Comparison of ENCODE assay signal across 1 cellular context in genomic region chr4:76208005-76208765, GRCh38.
TF ChIP-seq lines count a peak whose summit lies in the region.

No MANE protein-coding gene starts in this region.

TF ChIP-seq in HepG2, 621 proteins besides CTCF, POLR2A, EP300 and RAD21 (continued from another document and continues in another):
- TF ChIP-seq, protein P1, sequence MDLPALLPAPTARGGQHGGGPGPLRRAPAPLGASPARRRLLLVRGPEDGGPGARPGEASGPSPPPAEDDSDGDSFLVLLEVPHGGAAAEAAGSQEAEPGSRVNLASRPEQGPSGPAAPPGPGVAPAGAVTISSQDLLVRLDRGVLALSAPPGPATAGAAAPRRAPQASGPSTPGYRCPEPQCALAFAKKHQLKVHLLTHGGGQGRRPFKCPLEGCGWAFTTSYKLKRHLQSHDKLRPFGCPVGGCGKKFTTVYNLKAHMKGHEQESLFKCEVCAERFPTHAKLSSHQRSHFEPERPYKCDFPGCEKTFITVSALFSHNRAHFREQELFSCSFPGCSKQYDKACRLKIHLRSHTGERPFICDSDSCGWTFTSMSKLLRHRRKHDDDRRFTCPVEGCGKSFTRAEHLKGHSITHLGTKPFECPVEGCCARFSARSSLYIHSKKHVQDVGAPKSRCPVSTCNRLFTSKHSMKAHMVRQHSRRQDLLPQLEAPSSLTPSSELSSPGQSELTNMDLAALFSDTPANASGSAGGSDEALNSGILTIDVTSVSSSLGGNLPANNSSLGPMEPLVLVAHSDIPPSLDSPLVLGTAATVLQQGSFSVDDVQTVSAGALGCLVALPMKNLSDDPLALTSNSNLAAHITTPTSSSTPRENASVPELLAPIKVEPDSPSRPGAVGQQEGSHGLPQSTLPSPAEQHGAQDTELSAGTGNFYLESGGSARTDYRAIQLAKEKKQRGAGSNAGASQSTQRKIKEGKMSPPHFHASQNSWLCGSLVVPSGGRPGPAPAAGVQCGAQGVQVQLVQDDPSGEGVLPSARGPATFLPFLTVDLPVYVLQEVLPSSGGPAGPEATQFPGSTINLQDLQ (CRISPR knock-in tag; IDR thresholded peaks at IDR 0.05) = no peak
- TF ChIP-seq MED8 (CRISPR knock-in tag; IDR thresholded peaks at IDR 0.05; ENCODE audit: insufficient replicate concordance) = no peak
- TF ChIP-seq ZC3H13 (CRISPR knock-in tag; IDR thresholded peaks at IDR 0.05) = no peak
- no peak for TF ChIP-seq SMAD9 (CRISPR knock-in tag; IDR thresholded peaks at IDR 0.05)
- no peak for TF ChIP-seq ZNF224 (CRISPR knock-in tag; IDR thresholded peaks at IDR 0.05)
- no peak for TF ChIP-seq NR3C1 (CRISPR knock-in tag; IDR thresholded peaks at IDR 0.05)
- TF ChIP-seq RFX1 (IDR thresholded peaks at IDR 0.05) = no peak
- TF ChIP-seq GMEB1 (CRISPR knock-in tag; IDR thresholded peaks at IDR 0.05; ENCODE audit: borderline replicate concordance) = no peak
- TF ChIP-seq POLR2AphosphoS5 (IDR thresholded peaks at IDR 0.05; ENCODE audit: low read depth, low read length) = no peak
- TF ChIP-seq KMT2B (CRISPR knock-in tag; IDR thresholded peaks at IDR 0.05) = peak; percentile 80
- no peak for TF ChIP-seq HHEX (CRISPR knock-in tag; IDR thresholded peaks at IDR 0.05)
- TF ChIP-seq ATRX (CRISPR knock-in tag; IDR thresholded peaks at IDR 0.05; ENCODE audit: borderline replicate concordance) = no peak
- TF ChIP-seq, protein P2, sequence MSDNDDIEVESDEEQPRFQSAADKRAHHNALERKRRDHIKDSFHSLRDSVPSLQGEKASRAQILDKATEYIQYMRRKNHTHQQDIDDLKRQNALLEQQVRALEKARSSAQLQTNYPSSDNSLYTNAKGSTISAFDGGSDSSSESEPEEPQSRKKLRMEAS (IDR thresholded peaks at IDR 0.05) = peak; percentile 68
- no peak for TF ChIP-seq HNRNPK (IDR thresholded peaks at IDR 0.05; ENCODE audit: low read depth, low read length, poor library complexity, severe bottlenecking)
- no peak for TF ChIP-seq ZNF33A (CRISPR knock-in tag; IDR thresholded peaks at IDR 0.05; ENCODE audit: borderline replicate concordance)
- TF ChIP-seq, protein P3, sequence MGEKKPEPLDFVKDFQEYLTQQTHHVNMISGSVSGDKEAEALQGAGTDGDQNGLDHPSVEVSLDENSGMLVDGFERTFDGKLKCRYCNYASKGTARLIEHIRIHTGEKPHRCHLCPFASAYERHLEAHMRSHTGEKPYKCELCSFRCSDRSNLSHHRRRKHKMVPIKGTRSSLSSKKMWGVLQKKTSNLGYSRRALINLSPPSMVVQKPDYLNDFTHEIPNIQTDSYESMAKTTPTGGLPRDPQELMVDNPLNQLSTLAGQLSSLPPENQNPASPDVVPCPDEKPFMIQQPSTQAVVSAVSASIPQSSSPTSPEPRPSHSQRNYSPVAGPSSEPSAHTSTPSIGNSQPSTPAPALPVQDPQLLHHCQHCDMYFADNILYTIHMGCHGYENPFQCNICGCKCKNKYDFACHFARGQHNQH (CRISPR knock-in tag; IDR thresholded peaks at IDR 0.05) = peak; percentile 94
- no peak for TF ChIP-seq ZNF660 (CRISPR knock-in tag; IDR thresholded peaks at IDR 0.05; ENCODE audit: borderline replicate concordance, low read depth)
- no peak for TF ChIP-seq ZNF280D (CRISPR knock-in tag; IDR thresholded peaks at IDR 0.05)
- TF ChIP-seq, protein P4, sequence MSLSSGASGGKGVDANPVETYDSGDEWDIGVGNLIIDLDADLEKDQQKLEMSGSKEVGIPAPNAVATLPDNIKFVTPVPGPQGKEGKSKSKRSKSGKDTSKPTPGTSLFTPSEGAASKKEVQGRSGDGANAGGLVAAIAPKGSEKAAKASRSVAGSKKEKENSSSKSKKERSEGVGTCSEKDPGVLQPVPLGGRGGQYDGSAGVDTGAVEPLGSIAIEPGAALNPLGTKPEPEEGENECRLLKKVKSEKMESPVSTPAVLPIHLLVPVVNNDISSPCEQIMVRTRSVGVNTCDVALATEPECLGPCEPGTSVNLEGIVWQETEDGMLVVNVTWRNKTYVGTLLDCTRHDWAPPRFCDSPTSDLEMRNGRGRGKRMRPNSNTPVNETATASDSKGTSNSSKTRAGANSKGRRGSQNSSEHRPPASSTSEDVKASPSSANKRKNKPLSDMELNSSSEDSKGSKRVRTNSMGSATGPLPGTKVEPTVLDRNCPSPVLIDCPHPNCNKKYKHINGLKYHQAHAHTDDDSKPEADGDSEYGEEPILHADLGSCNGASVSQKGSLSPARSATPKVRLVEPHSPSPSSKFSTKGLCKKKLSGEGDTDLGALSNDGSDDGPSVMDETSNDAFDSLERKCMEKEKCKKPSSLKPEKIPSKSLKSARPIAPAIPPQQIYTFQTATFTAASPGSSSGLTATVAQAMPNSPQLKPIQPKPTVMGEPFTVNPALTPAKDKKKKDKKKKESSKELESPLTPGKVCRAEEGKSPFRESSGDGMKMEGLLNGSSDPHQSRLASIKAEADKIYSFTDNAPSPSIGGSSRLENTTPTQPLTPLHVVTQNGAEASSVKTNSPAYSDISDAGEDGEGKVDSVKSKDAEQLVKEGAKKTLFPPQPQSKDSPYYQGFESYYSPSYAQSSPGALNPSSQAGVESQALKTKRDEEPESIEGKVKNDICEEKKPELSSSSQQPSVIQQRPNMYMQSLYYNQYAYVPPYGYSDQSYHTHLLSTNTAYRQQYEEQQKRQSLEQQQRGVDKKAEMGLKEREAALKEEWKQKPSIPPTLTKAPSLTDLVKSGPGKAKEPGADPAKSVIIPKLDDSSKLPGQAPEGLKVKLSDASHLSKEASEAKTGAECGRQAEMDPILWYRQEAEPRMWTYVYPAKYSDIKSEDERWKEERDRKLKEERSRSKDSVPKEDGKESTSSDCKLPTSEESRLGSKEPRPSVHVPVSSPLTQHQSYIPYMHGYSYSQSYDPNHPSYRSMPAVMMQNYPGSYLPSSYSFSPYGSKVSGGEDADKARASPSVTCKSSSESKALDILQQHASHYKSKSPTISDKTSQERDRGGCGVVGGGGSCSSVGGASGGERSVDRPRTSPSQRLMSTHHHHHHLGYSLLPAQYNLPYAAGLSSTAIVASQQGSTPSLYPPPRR (CRISPR knock-in tag; IDR thresholded peaks at IDR 0.05; ENCODE audit: borderline replicate concordance) = peak; percentile 75; the same call in 1 of the 2 replicates
- 0 out of 2 replicates have a peak, but pooled peaks have one; percentile 31 for TF ChIP-seq SPEN (CRISPR knock-in tag; IDR thresholded peaks at IDR 0.05; ENCODE audit: low read depth)
- no peak for TF ChIP-seq SRSF9 (IDR thresholded peaks at IDR 0.05; ENCODE audit: borderline replicate concordance, insufficient read depth, low read depth, low read length, poor library complexity, severe bottlenecking)
- no peak for TF ChIP-seq PLRG1 (conservative IDR thresholded peaks at IDR 0.05)
- TF ChIP-seq, protein P5, sequence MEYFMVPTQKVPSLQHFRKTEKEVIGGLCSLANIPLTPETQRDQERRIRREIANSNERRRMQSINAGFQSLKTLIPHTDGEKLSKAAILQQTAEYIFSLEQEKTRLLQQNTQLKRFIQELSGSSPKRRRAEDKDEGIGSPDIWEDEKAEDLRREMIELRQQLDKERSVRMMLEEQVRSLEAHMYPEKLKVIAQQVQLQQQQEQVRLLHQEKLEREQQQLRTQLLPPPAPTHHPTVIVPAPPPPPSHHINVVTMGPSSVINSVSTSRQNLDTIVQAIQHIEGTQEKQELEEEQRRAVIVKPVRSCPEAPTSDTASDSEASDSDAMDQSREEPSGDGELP (IDR thresholded peaks at IDR 0.05; ENCODE audit: borderline replicate concordance, low read depth) = peak; percentile 98
- no peak for TF ChIP-seq SNAI1 (CRISPR knock-in tag; IDR thresholded peaks at IDR 0.05; ENCODE audit: borderline replicate concordance)
- TF ChIP-seq PRDM4 (CRISPR knock-in tag; IDR thresholded peaks at IDR 0.05; ENCODE audit: borderline replicate concordance) = no peak
- peak; percentile 47; the same call in 1 of the 2 replicates for TF ChIP-seq ESRRA (CRISPR knock-in tag; IDR thresholded peaks at IDR 0.05; ENCODE audit: low read depth)
- TF ChIP-seq GATA4 (IDR thresholded peaks at IDR 0.05; ENCODE audit: borderline replicate concordance, low read depth) = no peak
- no peak for TF ChIP-seq ZC3H4 (CRISPR knock-in tag; IDR thresholded peaks at IDR 0.05; ENCODE audit: borderline replicate concordance)
- no peak for TF ChIP-seq BHLHE40 (IDR thresholded peaks at IDR 0.05; ENCODE audit: low read length)
- TF ChIP-seq ONECUT2 (CRISPR knock-in tag; IDR thresholded peaks at IDR 0.05) = no peak
- TF ChIP-seq FUBP1 (CRISPR knock-in tag; IDR thresholded peaks at IDR 0.05; ENCODE audit: borderline replicate concordance) = no peak
- TF ChIP-seq PAWR (CRISPR knock-in tag; IDR thresholded peaks at IDR 0.05; ENCODE audit: borderline replicate concordance) = no peak
- no peak for TF ChIP-seq ATF7 (IDR thresholded peaks at IDR 0.05)
- no peak for TF ChIP-seq ATF7 (CRISPR knock-in tag; IDR thresholded peaks at IDR 0.05)
- TF ChIP-seq HOXA5 (CRISPR knock-in tag; IDR thresholded peaks at IDR 0.05) = no peak
- TF ChIP-seq USF2 (IDR thresholded peaks at IDR 0.05; ENCODE audit: low read depth, low read length) = no peak
- TF ChIP-seq USF2 (CRISPR knock-in tag; IDR thresholded peaks at IDR 0.05; ENCODE audit: borderline replicate concordance) = no peak
